In genomic region chr6:30515967-30516753, GRCh38 we compare ENCODE assay signal across 8 cellular contexts. TPM values are rescaled to one million over a fixed set of nuclear protein-coding genes. Genes with fewer than 3 reads are reported as not detected.
DNase-seq lines count a peak whose midpoint lies in the region; ATAC-seq and TF ChIP-seq lines count a peak whose summit lies in the region.

No MANE protein-coding gene starts in this region.

- TF ChIP-seq CTCF in OCI-LY1 (IDR thresholded peaks at IDR 0.05; ENCODE audit: low read length), result no peak
- TF ChIP-seq CTCF in endothelial cell (IDR thresholded peaks at IDR 0.05; ENCODE audit: unreplicated experiment), result no peak

- no peak overlapping the region for H2BK120ac ChIP-seq in mesendoderm (ENCODE audit: low read depth, low read length)

- peak overlapping the region; percentile 79 for H3K56ac ChIP-seq in mesendoderm (ENCODE audit: low read length)

- DNase-seq in AG08396 (ENCODE audit: low spot score), result peak; percentile 85
- DNase-seq in activated T-cell treated with anti-CD3 and anti-CD28 coated beads for 1 hour (ENCODE audit: low read depth), result peak; percentile 76
- DNase-seq in endothelial cell (ENCODE audit: low spot score), result peak; percentile 84
- DNase-seq in mesendoderm, result peak; percentile 95
- DNase-seq in stimulated activated CD8-positive, alpha-beta memory T cell treated with anti-CD3 and anti-CD28 coated beads, Interleukin-12 subunit alpha, Interleukin-12 subunit beta, amount 100 ng/mL, for 24 hours (ENCODE audit: extremely low read depth), result peak; percentile 73

- no peak overlapping the region for H2BK15ac ChIP-seq in mesendoderm (replicated peaks; ENCODE audit: low read depth)

- peaks cover 16% of the 10 kb centered on the region for H3K4me1 ChIP-seq in OCI-LY1 (ENCODE audit: insufficient read depth, low read length, severe bottlenecking)
- H3K4me1 ChIP-seq in mesendoderm (ENCODE audit: control insufficient read depth, low read depth, low read length), result no peaks in the 10 kb centered on the region

- H3K9ac ChIP-seq in OCI-LY1 (ENCODE audit: low read length) (peak overlapping the region; percentile 51), mesendoderm (ENCODE audit: low read length) (peak overlapping the region; percentile 44)

- H3K4ac ChIP-seq in mesendoderm (ENCODE audit: low read depth, low read length), result peak overlapping the region; percentile 58

- H3K4me3 ChIP-seq in OCI-LY1 (ENCODE audit: low read depth, low read length, poor library complexity, severe bottlenecking) (peak overlapping the region; percentile 57), mesendoderm (ENCODE audit: low read length) (no peak overlapping the region)

- H3K27me3 Mint-ChIP-seq in endothelial cell (ENCODE audit: unreplicated experiment), result no peaks in the 10 kb centered on the region

- H3K9me3 ChIP-seq in OCI-LY1 (ENCODE audit: low read length), result no peaks in the 10 kb centered on the region

- no peak overlapping the region for H3K18ac ChIP-seq in mesendoderm (ENCODE audit: low read length)

- H3F3A ChIP-seq in OCI-LY1 (ENCODE audit: insufficient read depth, low read length), result no peaks in the 10 kb centered on the region

- no peak overlapping the region for H3K23ac ChIP-seq in mesendoderm (ENCODE audit: low read length)

- H3K27ac ChIP-seq in OCI-LY1 (ENCODE audit: low read depth, low read length, poor library complexity, severe bottlenecking), result peak overlapping the region; percentile 78
- H3K27ac ChIP-seq in mesendoderm (ENCODE audit: low read depth, low read length), result no peak overlapping the region

- WGBS in mesendoderm (ENCODE audit: extremely low coverage, insufficient coverage, low lambda C conversion rate), result no CpG with 5 or more reads among the region's 32 CpGs

- H3K4me2 ChIP-seq in OCI-LY1 (ENCODE audit: low read length), result peak overlapping the region; percentile 77
- peak overlapping the region; percentile 45 for H3K4me2 ChIP-seq in mesendoderm (ENCODE audit: low read length)

- H3K36me3 ChIP-seq in OCI-LY1 (ENCODE audit: insufficient read depth, low read length) (no peaks in the 10 kb centered on the region), mesendoderm (ENCODE audit: control insufficient read depth, insufficient read depth, low read length) (no peaks in the 10 kb centered on the region)

- H3K79me1 ChIP-seq in mesendoderm (ENCODE audit: low read length), result no peaks in the 10 kb centered on the region

- H3K79me2 ChIP-seq in OCI-LY1 (ENCODE audit: insufficient read depth, low read length), result no peaks in the 10 kb centered on the region
- no peaks in the 10 kb centered on the region for H3K79me2 ChIP-seq in mesendoderm (ENCODE audit: control insufficient read depth, insufficient read depth, low read length)

- H3K9me2 ChIP-seq in OCI-LY1 (ENCODE audit: low read depth, low read length), result no peaks in the 10 kb centered on the region

- ATAC-seq in GM18873 (IDR thresholded peaks at IDR 0.05; ENCODE audit: low FRiP score, unreplicated experiment) (peak; percentile 61), HG03159 (IDR thresholded peaks at IDR 0.05; ENCODE audit: unreplicated experiment) (peak; percentile 71)

- H2AK5ac ChIP-seq in mesendoderm (ENCODE audit: low read length), result no peak overlapping the region

- peak overlapping the region; percentile 90 for H2AFZ ChIP-seq in OCI-LY1 (ENCODE audit: low read length)

- H4K5ac ChIP-seq in mesendoderm (ENCODE audit: low read length), result no peak overlapping the region

- peaks cover 9% of the 10 kb centered on the region for H3K4me1 Mint-ChIP-seq in endothelial cell (ENCODE audit: unreplicated experiment)

- no peaks in the 10 kb centered on the region for H3K9me3 Mint-ChIP-seq in endothelial cell (ENCODE audit: unreplicated experiment)

- H3K27ac Mint-ChIP-seq in endothelial cell (ENCODE audit: unreplicated experiment), result peak overlapping the region; percentile 97

- no peaks in the 10 kb centered on the region for H4K20me1 ChIP-seq in OCI-LY1 (ENCODE audit: insufficient read depth, low read length)

- no peaks in the 10 kb centered on the region for H3K27me3 ChIP-seq in OCI-LY1 (ENCODE audit: insufficient read depth, low read length)
- no peaks in the 10 kb centered on the region for H3K27me3 ChIP-seq in mesendoderm (ENCODE audit: insufficient read depth, low read length, poor library complexity)

- peaks cover 7% of the 10 kb centered on the region for H3K36me3 Mint-ChIP-seq in endothelial cell (ENCODE audit: low read depth, unreplicated experiment)

- no peak overlapping the region for H4K8ac ChIP-seq in mesendoderm (ENCODE audit: low read depth, low read length)

- no peak overlapping the region for H2BK5ac ChIP-seq in mesendoderm (ENCODE audit: low read length)

- H3K4me3 Mint-ChIP-seq in endothelial cell (ENCODE audit: unreplicated experiment), result peak overlapping the region; percentile 71

RNA-seq across cellular contexts. Expression of gene HLA-E, which starts 26.9 kb away (rescaled TPM):
- total RNA-seq in endothelial cell (ENCODE audit: unreplicated experiment), result 274 TPM
- polyA plus RNA-seq in mesendoderm (2013, experiment 1 of 2), result 13.9 TPM
- polyA plus RNA-seq in mesendoderm (2013, experiment 2 of 2), result 13.3 TPM

RNA-seq across cellular contexts. Expression of gene GNL1, which starts 40.1 kb away (rescaled TPM):
- 109 TPM for total RNA-seq in endothelial cell (ENCODE audit: unreplicated experiment)
- 32.3 TPM for polyA plus RNA-seq in mesendoderm (2013, experiment 1 of 2)
- 30.9 TPM for polyA plus RNA-seq in mesendoderm (2013, experiment 2 of 2)

RNA-seq across cellular contexts. Expression of gene PRR3, which starts 40.9 kb away (rescaled TPM):
- 12.6 TPM for total RNA-seq in endothelial cell (ENCODE audit: unreplicated experiment)
- 13.3 TPM for polyA plus RNA-seq in mesendoderm (2013, experiment 1 of 2)
- polyA plus RNA-seq in mesendoderm (2013, experiment 2 of 2), result 12.5 TPM

RNA-seq across cellular contexts. Expression of gene ABCF1, which starts 55.1 kb away (rescaled TPM):
- total RNA-seq in endothelial cell (ENCODE audit: unreplicated experiment), result 57.2 TPM
- polyA plus RNA-seq in mesendoderm (2013, experiment 1 of 2), result 106 TPM
- 106 TPM for polyA plus RNA-seq in mesendoderm (2013, experiment 2 of 2)
